ENCODE assay signal across 11 cellular contexts in the genomic region with DNA sequence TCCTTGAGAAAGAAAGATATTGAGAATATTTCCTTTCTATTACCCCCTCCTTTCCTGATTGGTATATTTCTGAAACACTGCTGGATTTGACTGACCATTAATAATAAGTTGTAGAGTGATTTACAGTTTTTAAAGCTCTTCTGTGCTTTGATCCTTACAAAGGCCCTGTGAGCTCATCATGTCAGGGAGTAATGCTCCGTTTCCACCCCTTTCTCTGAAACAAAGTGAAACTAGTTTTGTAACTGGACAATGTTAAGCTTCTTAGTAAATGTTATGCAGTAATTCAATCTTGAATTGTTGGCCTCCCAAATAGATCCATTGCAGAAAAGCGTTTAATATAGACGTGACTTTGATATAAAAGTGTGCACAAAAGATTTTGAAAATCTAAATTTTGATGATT.
A peak's percentile ranks its signal among the peaks of the same experiment; 100 is the strongest.
DNase-seq lines count a peak whose midpoint lies in the region; ATAC-seq and TF ChIP-seq lines count a peak whose summit lies in the region.
"Had no signal": no experiment of that assay in that cellular context is flagged by ENCODE, and none has a peak within 500 bp of the region (broad histone marks: within the 10 kb centered on the region; RNA-seq: fewer than 3 reads in every experiment).

No MANE protein-coding gene starts in this region.

- H3K79me2 ChIP-seq in SU-DHL-6 (ENCODE audit: insufficient read depth, low read length) (no peaks in the 10 kb centered on the region), hepatocyte (no peaks in the 10 kb centered on the region)

- H4K20me1 ChIP-seq in SU-DHL-6 (ENCODE audit: low read depth, low read length), result no peaks in the 10 kb centered on the region
- H4K20me1 ChIP-seq in hepatocyte (ENCODE audit: insufficient read depth, poor library complexity, severe bottlenecking), result no peaks in the 10 kb centered on the region

- H3K4me3 ChIP-seq in cardiac muscle cell (no peak overlapping the region), SU-DHL-6 (ENCODE audit: insufficient read depth, low read length, poor library complexity, severe bottlenecking) (no peak overlapping the region), hepatocyte (no peak overlapping the region), uterus (peak overlapping the region; percentile 14 to 24)

- H3K27me3 ChIP-seq in cardiac muscle cell (no peaks in the 10 kb centered on the region), SU-DHL-6 (ENCODE audit: low read length) (no peaks in the 10 kb centered on the region), hepatocyte (no peaks in the 10 kb centered on the region), uterus (no peaks in the 10 kb centered on the region)
- H3K27me3 ChIP-seq: neutrophil had no signal

- H3K36me3 ChIP-seq in cardiac muscle cell, result no peaks in the 10 kb centered on the region
- no peaks in the 10 kb centered on the region for H3K36me3 ChIP-seq in SU-DHL-6 (ENCODE audit: low read length)
- H3K36me3 ChIP-seq in hepatocyte (replicated peaks; ENCODE audit: insufficient read depth, low read depth), result no peaks in the 10 kb centered on the region
- H3K36me3 ChIP-seq in uterus, result no peaks in the 10 kb centered on the region
- H3K36me3 ChIP-seq: neutrophil had no signal

- H3K4me1 ChIP-seq in cardiac muscle cell (ENCODE audit: low read depth) (peaks cover 4% of the 10 kb centered on the region), hepatocyte (ENCODE audit: insufficient read depth) (no peaks in the 10 kb centered on the region), uterus (no peaks in the 10 kb centered on the region)

- H3K9me3 ChIP-seq in cardiac muscle cell (ENCODE audit: low read depth) (no peaks in the 10 kb centered on the region), SU-DHL-6 (ENCODE audit: insufficient read depth, low read length) (no peaks in the 10 kb centered on the region), hepatocyte (ENCODE audit: low read depth) (no peaks in the 10 kb centered on the region), uterus (no peaks in the 10 kb centered on the region)
- H3K9me3 ChIP-seq: neutrophil had no signal

- no peak overlapping the region for H2AFZ ChIP-seq in SU-DHL-6 (ENCODE audit: low read depth, low read length, severe bottlenecking)
- peak overlapping the region; percentile 7 for H2AFZ ChIP-seq in hepatocyte

- DNase-seq in cardiac muscle cell (ENCODE audit: low read depth in 1 of 2, low spot score in 1 of 2) (peak in 1 of 2 donors; percentile 50), Right ventricle myocardium inferior (ENCODE audit: missing footprints) (no peak), hepatocyte (ENCODE audit: low spot score) (no peak), uterus (no peak), NAMALWA (ENCODE audit: low spot score) (no peak)
- DNase-seq: CD8-positive, alpha-beta T cell; NCI-H526 had no signal

- H3K9me2 ChIP-seq in SU-DHL-6 (replicated peaks; ENCODE audit: insufficient read depth, low read length), result no peaks in the 10 kb centered on the region
- H3K9me2 ChIP-seq in hepatocyte (replicated peaks; ENCODE audit: insufficient read depth), result no peaks in the 10 kb centered on the region

- ATAC-seq in Right ventricle myocardium inferior, result no peak
- no peak for ATAC-seq in HG02970 (IDR thresholded peaks at IDR 0.05; ENCODE audit: low FRiP score, unreplicated experiment)
- no peak for ATAC-seq in HG03571 (IDR thresholded peaks at IDR 0.05; ENCODE audit: unreplicated experiment)
- ATAC-seq: CD8-positive, alpha-beta T cell had no signal

- 53% methylated on average over 3 of the region's 3 CpGs for WGBS in hepatocyte (ENCODE audit: low lambda C conversion rate, missing lambda C conversion rate)

- H3F3A ChIP-seq in SU-DHL-6 (ENCODE audit: insufficient read depth), result no peaks in the 10 kb centered on the region

- TF ChIP-seq POLR2A in uterus (IDR thresholded peaks at IDR 0.05), result no peak

- H3K27ac ChIP-seq in cardiac muscle cell (peak overlapping the region; percentile 6), SU-DHL-6 (ENCODE audit: low read depth, low read length) (peak overlapping the region; percentile 45), hepatocyte (no peak overlapping the region), uterus (peak overlapping the region; percentile 31 to 39)
- H3K27ac ChIP-seq: neutrophil had no signal

- intact Hi-C loops in Right ventricle myocardium inferior (cut with DNase I) (no loop called here), uterus (cut with DNase I; ENCODE audit: low total_unique reads) (no loop called here)

- TF ChIP-seq CTCF in cardiac muscle cell (IDR thresholded peaks at IDR 0.05; ENCODE audit: low read depth, low read length) (no peak), SU-DHL-6 (IDR thresholded peaks at IDR 0.05; ENCODE audit: insufficient read depth, low read length, poor library complexity, severe bottlenecking) (no peak), hepatocyte (IDR thresholded peaks at IDR 0.05; ENCODE audit: poor library complexity) (no peak), uterus (IDR thresholded peaks at IDR 0.05) (no peak)

- H3K4me2 ChIP-seq in SU-DHL-6 (ENCODE audit: low read depth, low read length, poor library complexity, severe bottlenecking) (peak overlapping the region; percentile 13), hepatocyte (peak overlapping the region; percentile 29)

- H3K9ac ChIP-seq in SU-DHL-6 (ENCODE audit: low read length), result no peak overlapping the region

Comparison
In these comparisons a context has a peak if more than half of its experiments do, and no peak if none do; other contexts are left out.
1. H3K4me3 ChIP-seq: peak in uterus (2 of 2); none in cardiac muscle cell (single experiment), SU-DHL-6 (single experiment) and hepatocyte (single experiment).